1 cellular context compared by ENCODE assay signal in genomic region chr2:200258881-200259576, GRCh38.
TF ChIP-seq lines count a peak whose summit lies in the region.

No MANE protein-coding gene starts in this region.

TF ChIP-seq in GM23338, 12 proteins besides CTCF, POLR2A, EP300 and RAD21 (continued from another document):
- no peak for TF ChIP-seq JUNB (IDR thresholded peaks at IDR 0.05; ENCODE audit: unreplicated experiment)
- no peak for TF ChIP-seq STAT1 (IDR thresholded peaks at IDR 0.05; ENCODE audit: unreplicated experiment)
- TF ChIP-seq EZH2phosphoT487 (IDR thresholded peaks at IDR 0.05; ENCODE audit: unreplicated experiment) = no peak
- no peak for TF ChIP-seq EZH2 (IDR thresholded peaks at IDR 0.05; ENCODE audit: low read depth, unreplicated experiment)
TF ChIP-seq in GM23338: peak in this region for 0.
